In genomic region chr6:142820336-142821016, GRCh38 we compare ENCODE assay signal across 8 cellular contexts.
DNase-seq lines count a peak whose midpoint lies in the region; ATAC-seq and TF ChIP-seq lines count a peak whose summit lies in the region.

No MANE protein-coding gene starts in this region.

- H3K27ac Mint-ChIP-seq in Calu3 (ENCODE audit: unreplicated experiment), result peak overlapping the region; percentile 84
- peak overlapping the region; percentile 68 for H3K27ac Mint-ChIP-seq in dendritic cell treated with granulocyte-macrophage colony-stimulating factor and Interleukin-4, amounts not matched to agents 40 ng/mL and 50 ng/mL, for 4 days
- H3K27ac Mint-ChIP-seq in osteocyte (ENCODE audit: unreplicated experiment), result peak overlapping the region; percentile 97

- no TSS peak for BruUV-seq in Calu3 (replicated peaks; lab: Mats Ljungman, UMichigan)

- H3K36me3 Mint-ChIP-seq in Calu3 (ENCODE audit: insufficient read depth, unreplicated experiment) (peaks cover 6% of the 10 kb centered on the region), osteocyte (ENCODE audit: unreplicated experiment) (peaks cover 6% of the 10 kb centered on the region)
- H3K36me3 Mint-ChIP-seq in dendritic cell treated with granulocyte-macrophage colony-stimulating factor and Interleukin-4, amounts not matched to agents 40 ng/mL and 50 ng/mL, for 4 days (ENCODE audit: low read depth), result no peaks in the 10 kb centered on the region

- DNase-seq in Calu3 (no peak), NCI-H524 (lab: John Stamatoyannopoulos, UW) (peak; percentile 55 to 91), osteocyte (ENCODE audit: extremely low spot score, unreplicated experiment) (no peak), amniotic stem cell (lab: John Stamatoyannopoulos, UW) (no peak), HCEC 1CT (no peak)

- intact Hi-C loops in Calu3 (cut with micrococcal nuclease; ENCODE audit: unreplicated experiment), result no loop called here
- intact Hi-C loops in dendritic cell treated with granulocyte-macrophage colony-stimulating factor and Interleukin-4, amounts not matched to agents 40 ng/mL and 50 ng/mL, for 4 days (cut with micrococcal nuclease), result no loop called here

- H3K27me3 Mint-ChIP-seq in Calu3 (ENCODE audit: unreplicated experiment) (no peaks in the 10 kb centered on the region), osteocyte (ENCODE audit: unreplicated experiment) (no peaks in the 10 kb centered on the region)
- no peaks in the 10 kb centered on the region for H3K27me3 Mint-ChIP-seq in dendritic cell treated with granulocyte-macrophage colony-stimulating factor and Interleukin-4, amounts not matched to agents 40 ng/mL and 50 ng/mL, for 4 days

- TF ChIP-seq CTCF in Calu3 (IDR thresholded peaks at IDR 0.05; ENCODE audit: unreplicated experiment) (no peak), osteocyte (IDR thresholded peaks at IDR 0.05) (no peak)

- H3K9me3 Mint-ChIP-seq in Calu3 (ENCODE audit: low read depth, unreplicated experiment) (no peaks in the 10 kb centered on the region), osteocyte (ENCODE audit: unreplicated experiment) (peaks cover 5% of the 10 kb centered on the region)
- no peaks in the 10 kb centered on the region for H3K9me3 Mint-ChIP-seq in dendritic cell treated with granulocyte-macrophage colony-stimulating factor and Interleukin-4, amounts not matched to agents 40 ng/mL and 50 ng/mL, for 4 days

- H3K4me1 Mint-ChIP-seq in Calu3 (ENCODE audit: low read depth, unreplicated experiment) (peaks cover 35% of the 10 kb centered on the region), osteocyte (ENCODE audit: unreplicated experiment) (peaks cover 81% of the 10 kb centered on the region)
- peaks cover 11% of the 10 kb centered on the region for H3K4me1 Mint-ChIP-seq in dendritic cell treated with granulocyte-macrophage colony-stimulating factor and Interleukin-4, amounts not matched to agents 40 ng/mL and 50 ng/mL, for 4 days (ENCODE audit: low read depth)

- CTCF ChIA-PET in Calu3 (lab: Charles Lee), result interaction anchor here (0.7 to 1.6 kb wide), 2 partner anchors 65 to 124 kb away, joined by 4 to 5 read pairs; no protein-coding TSS in a partner anchor

- H3K4me3 Mint-ChIP-seq in Calu3 (ENCODE audit: low read depth, unreplicated experiment), result peak overlapping the region; percentile 65
- H3K4me3 Mint-ChIP-seq in dendritic cell treated with granulocyte-macrophage colony-stimulating factor and Interleukin-4, amounts not matched to agents 40 ng/mL and 50 ng/mL, for 4 days, result peak overlapping the region; percentile 70
- peak overlapping the region; percentile 64 for H3K4me3 Mint-ChIP-seq in osteocyte (ENCODE audit: unreplicated experiment)

- ATAC-seq in GM19467 (IDR thresholded peaks at IDR 0.05; ENCODE audit: unreplicated experiment) (no peak), GM19023 (IDR thresholded peaks at IDR 0.05; ENCODE audit: unreplicated experiment) (no peak)

Comparison
In these comparisons a context has a peak if more than half of its experiments do, and no peak if none do; other contexts are left out.
1. DNase-seq: peak in NCI-H524 (2 of 2); none in Calu3 (single experiment), osteocyte (single experiment), amniotic stem cell (single experiment) and HCEC 1CT (single experiment).
2. Peak in every context shown above with its lines, with median percentiles within 50 percentile points of each other: H3K27ac Mint-ChIP-seq and H3K4me3 Mint-ChIP-seq.